16 cellular contexts compared by ENCODE assay signal in the genomic region with DNA sequence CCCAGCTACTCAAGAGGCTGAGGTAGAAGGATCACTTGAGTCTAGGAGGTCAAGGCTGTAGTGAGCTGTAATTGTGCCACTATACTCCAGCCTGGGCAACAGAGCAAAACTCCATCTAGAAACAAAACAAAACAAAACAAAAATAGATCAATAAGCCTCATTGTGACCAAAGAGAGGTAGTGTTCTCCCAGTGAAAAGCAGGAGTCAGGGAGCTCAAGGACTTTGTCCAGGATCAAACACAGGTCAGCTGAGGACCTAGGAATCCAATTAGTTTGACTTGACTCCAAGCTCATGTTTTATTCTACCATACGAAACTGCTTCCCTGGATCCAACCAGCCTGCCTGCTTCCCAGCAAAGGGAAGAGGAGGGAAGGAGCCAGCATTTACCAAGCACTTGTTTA. TPM values are rescaled to one million over a fixed set of nuclear protein-coding genes. Genes with fewer than 3 reads are reported as not detected.
DNase-seq lines count a peak whose midpoint lies in the region; ATAC-seq, FAIRE-seq and TF ChIP-seq lines count a peak whose summit lies in the region.
"Had no signal": no experiment of that assay in that cellular context is flagged by ENCODE, and none has a peak within 500 bp of the region (broad histone marks: within the 10 kb centered on the region; RNA-seq: fewer than 3 reads in every experiment).

No MANE protein-coding gene starts in this region.

- WGBS in IMR-90 (ENCODE audit: extremely low coverage in 2 of 2, insufficient read length in 1 of 2), 2 experiments = no CpG with 5 or more reads among the region's 1 CpG
- WGBS in H1 (ENCODE audit: extremely low coverage in 1 of 2, insufficient coverage in 1 of 2, insufficient read length in 1 of 2, insufficient replicate concordance in 2 of 2, low coverage in 1 of 2, low lambda C conversion rate in 2 of 2, missing lambda C conversion rate in 1 of 2), 2 experiments = 88% methylated on average over 1 of the region's 1 CpG; no CpG with 5 or more reads in 1 of the 2 experiments
- 0% methylated on average over 1 of the region's 1 CpG for WGBS in HepG2 (ENCODE audit: low lambda C conversion rate)
- WGBS in hepatocyte (ENCODE audit: low lambda C conversion rate, missing lambda C conversion rate) = 77% methylated on average over 1 of the region's 1 CpG

- dilution Hi-C loops in IMR-90 (cut with HindIII; ENCODE audit: low sequenced_read_pairs, unreplicated experiment) = no loop called here

- H3K79me1 ChIP-seq in IMR-90 (ENCODE audit: low read depth in 1 of 2, low read length in 2 of 2) (no peaks in the 10 kb centered on the region), H1 (ENCODE audit: low read depth, low read length) (no peaks in the 10 kb centered on the region)

- H3K18ac ChIP-seq in IMR-90 (ENCODE audit: low read depth, low read length) = peak overlapping the region; percentile 84
- H3K18ac ChIP-seq in H1 (ENCODE audit: extremely low read depth, low read length) = no peak overlapping the region

- POLR2A ChIA-PET in IMR-90 (lab: Charles Lee; ENCODE audit: unreplicated experiment) = no interaction called here
- POLR2A ChIA-PET in H1 (lab: Charles Lee; ENCODE audit: partially characterized antibody) = interaction anchor here (0.8 kb wide), 1 partner anchor 22 kb away, joined by 3 read pairs; a partner anchor contains a TSS
- POLR2A ChIA-PET in HepG2 (lab: Yijun Ruan, JAX) = interaction anchor here (0.8 to 0.9 kb wide), 2 partner anchors 17 to 24 kb away, joined by 3 read pairs; no protein-coding TSS in a partner anchor

- BruUV-seq in IMR-90 (replicated peaks; lab: Mats Ljungman, UMichigan) (no TSS peak), HepG2 (replicated peaks; lab: Mats Ljungman, UMichigan) (no TSS peak)

- no peaks in the 10 kb centered on the region for H3K9me2 ChIP-seq in hepatocyte (replicated peaks; ENCODE audit: insufficient read depth)

- 0 out of 2 replicates have a peak, but pooled peaks cover 6% of the 10 kb centered on the region for H3K9me1 ChIP-seq in IMR-90 (ENCODE audit: insufficient read depth, low read length)

- intact Hi-C loops in IMR-90 (cut with micrococcal nuclease) = no loop called here
- intact Hi-C loops in HepG2 (cut with micrococcal nuclease; ENCODE audit: unreplicated experiment) = no loop called here

- TF ChIP-seq POLR2A in IMR-90 (IDR thresholded peaks at IDR 0.05; ENCODE audit: low read depth, low read length) (no peak), H1 (IDR thresholded peaks at IDR 0.05; ENCODE audit: control extremely low read depth in 1 of 2, low read depth in 2 of 2, low read length in 2 of 2) (no peak), HepG2 (IDR thresholded peaks at IDR 0.05; ENCODE audit: insufficient read depth in 1 of 2, low read depth in 2 of 2, low read length in 2 of 2) (no peak)

- no peak overlapping the region for H2BK12ac ChIP-seq in H1 (ENCODE audit: low read depth, low read length)

- in situ Hi-C loops in IMR-90 (cut with MboI; ENCODE audit: low sequenced_read_pairs) (no loop called here), HepG2 (cut with HindIII; ENCODE audit: extremely low pct_ligation_motif_present, low pct_unique_long_range_greater_than_20kb) (no loop called here)

- H2BK5ac ChIP-seq in IMR-90 (ENCODE audit: low read depth, low read length, poor library complexity, severe bottlenecking) (peak overlapping the region; percentile 3), H1 (ENCODE audit: low read depth, low read length) (no peak overlapping the region)

- no peak overlapping the region for H3K4me3 Mint-ChIP-seq in chondrocyte (ENCODE audit: unreplicated experiment)
- H3K4me3 Mint-ChIP-seq: CD4-positive, CD25-positive, alpha-beta regulatory T cell had no signal

- H3K79me2 ChIP-seq in H1 (ENCODE audit: control insufficient read depth in 1 of 2, insufficient read depth in 2 of 2, low read length in 2 of 2) (no peaks in the 10 kb centered on the region), HepG2 (ENCODE audit: insufficient read depth, low read length) (no peaks in the 10 kb centered on the region), hepatocyte (no peaks in the 10 kb centered on the region)

- H4K91ac ChIP-seq in IMR-90 (ENCODE audit: insufficient read depth, low read depth, low read length) (peak overlapping the region; percentile 58; the same call in 1 of the 2 replicates), H1 (replicated peaks; ENCODE audit: insufficient read length, low read length) (no peak overlapping the region)

- peak overlapping the region; percentile 66 for H2AK5ac ChIP-seq in IMR-90 (ENCODE audit: low read depth, low read length)
- H2AK5ac ChIP-seq in H1 (ENCODE audit: low read depth, low read length) = no peak overlapping the region

- H3K23me2 ChIP-seq in H1 (ENCODE audit: low read depth, low read length) = no peaks in the 10 kb centered on the region

- 0 out of 2 replicates have a peak overlapping the region, but pooled peaks have one; percentile 7 for H3K23ac ChIP-seq in IMR-90 (ENCODE audit: low read depth, low read length)
- H3K23ac ChIP-seq in H1 (ENCODE audit: insufficient read length) = no peak overlapping the region

- peak overlapping the region; percentile 66 for H2BK20ac ChIP-seq in IMR-90 (ENCODE audit: low read depth, low read length)
- no peak overlapping the region for H2BK20ac ChIP-seq in H1 (ENCODE audit: low read length)

- no peak overlapping the region for H2AFZ ChIP-seq in IMR-90 (replicated peaks; ENCODE audit: low read length, poor library complexity)
- 0 out of 2 replicates have a peak overlapping the region, but pooled peaks have one; percentile 0 for H2AFZ ChIP-seq in H1 (ENCODE audit: low read length)
- H2AFZ ChIP-seq in HepG2 (ENCODE audit: low read length) = peak overlapping the region; percentile 48
- no peak overlapping the region for H2AFZ ChIP-seq in hepatocyte

- H3K4ac ChIP-seq in IMR-90 (ENCODE audit: low read depth, low read length) (peak overlapping the region; percentile 60), H1 (replicated peaks; ENCODE audit: insufficient read length, low read depth, low read length) (no peak overlapping the region)

- H3K36me3 Mint-ChIP-seq in chondrocyte (ENCODE audit: low read depth) = peaks cover 5% of the 10 kb centered on the region

- no peaks in the 10 kb centered on the region for H3K36me3 ChIP-seq in IMR-90 (ENCODE audit: control insufficient read depth, insufficient read depth, low read length)
- no peaks in the 10 kb centered on the region for H3K36me3 ChIP-seq in H1 (ENCODE audit: control insufficient read depth in 2 of 4, insufficient read depth in 4 of 4, low read length in 3 of 4)
- H3K36me3 ChIP-seq in HepG2 (replicated peaks in 1 of 2; ENCODE audit: control insufficient read depth in 1 of 2, insufficient read depth in 2 of 2, low read length in 2 of 2) = no peaks in the 10 kb centered on the region
- peaks cover 3% of the 10 kb centered on the region for H3K36me3 ChIP-seq in neutrophil
- H3K36me3 ChIP-seq in hepatocyte (replicated peaks; ENCODE audit: insufficient read depth, low read depth) = no peaks in the 10 kb centered on the region
- H3K36me3 ChIP-seq: BE2C had no signal

- peaks cover 12% of the 10 kb centered on the region for H3K9me3 Mint-ChIP-seq in chondrocyte (ENCODE audit: low read depth)

- H3K27me3 ChIP-seq in IMR-90 (ENCODE audit: control insufficient read depth, insufficient read depth, low read length) (no peaks in the 10 kb centered on the region), H1 (replicated peaks in 1 of 4; ENCODE audit: control insufficient read depth in 3 of 4, extremely low read depth in 1 of 4, insufficient read depth in 3 of 4, low read length in 3 of 4) (no peaks in the 10 kb centered on the region; a peak in 2 of 7 replicates), HepG2 (ENCODE audit: control insufficient read depth in 1 of 2, insufficient read depth in 2 of 2, low read length in 2 of 2) (peaks cover 0 to 4% of the 10 kb centered on the region in 2 experiments; a peak in 2 of 5 replicates), neutrophil (no peaks in the 10 kb centered on the region), hepatocyte (no peaks in the 10 kb centered on the region)
- H3K27me3 ChIP-seq: BE2C had no signal

- H3K27ac ChIP-seq in IMR-90 (ENCODE audit: insufficient read depth, low read length) (no peak overlapping the region; the same call in 1 of the 2 replicates), H1 (ENCODE audit: low read depth, low read length) (no peak overlapping the region), HepG2 (ENCODE audit: extremely low read length, insufficient read depth, low read length) (peak overlapping the region; percentile 57), neutrophil (peak overlapping the region; percentile 86), hepatocyte (no peak overlapping the region)

- H3K4me1 Mint-ChIP-seq in chondrocyte (ENCODE audit: low read depth) = peaks cover 8% of the 10 kb centered on the region
- H3K4me1 Mint-ChIP-seq: CD4-positive, CD25-positive, alpha-beta regulatory T cell; CD8-positive, alpha-beta memory T cell had no signal

- H4K5ac ChIP-seq in IMR-90 (ENCODE audit: low read depth, low read length) = peak overlapping the region; percentile 47
- no peak overlapping the region for H4K5ac ChIP-seq in H1 (ENCODE audit: insufficient read length, low read depth, low read length)

- H3K4me2 ChIP-seq in IMR-90 (ENCODE audit: low read depth, low read length) (no peak overlapping the region), H1 (ENCODE audit: insufficient read depth in 1 of 2, low read depth in 2 of 2, low read length in 2 of 2) (no peak overlapping the region), HepG2 (ENCODE audit: low read depth, low read length) (peak overlapping the region; percentile 80), hepatocyte (no peak overlapping the region)

- H3K4me1 ChIP-seq in IMR-90 (ENCODE audit: control insufficient read depth, insufficient read depth, low read length) (peaks cover 17% of the 10 kb centered on the region), H1 (replicated peaks in 1 of 4; ENCODE audit: control insufficient read depth in 3 of 4, insufficient read depth in 4 of 4, low read length in 3 of 4) (no peaks in the 10 kb centered on the region; a peak in 1 of 7 replicates), HepG2 (ENCODE audit: insufficient read depth, low read length) (peaks cover 35% of the 10 kb centered on the region), neutrophil (ENCODE audit: control insufficient read depth in 1 of 2, insufficient read depth in 1 of 2, low read depth in 1 of 2, low read length in 1 of 2) (peaks cover 64 to 66% of the 10 kb centered on the region in 2 experiments), hepatocyte (ENCODE audit: insufficient read depth) (no peaks in the 10 kb centered on the region)
- H3K4me1 ChIP-seq: BE2C had no signal

- CTCF ChIA-PET in IMR-90 (lab: Yijun Ruan, JAX) (no interaction called here), H1 (lab: Charles Lee; ENCODE audit: partially characterized antibody) (interaction anchor here (0.6 to 2.1 kb wide), 4 partner anchors 8 to 1679 kb away, joined by 3 to 5 read pairs (median 4); no protein-coding TSS in a partner anchor), HepG2 (lab: Yijun Ruan, JAX; ENCODE audit: low intra/inter-chr PET ratio, low total read pairs) (no interaction called here)

- H2BK15ac ChIP-seq in IMR-90 (ENCODE audit: low read depth, low read length) (peak overlapping the region; percentile 0), H1 (ENCODE audit: low read length) (no peak overlapping the region)

- H3K4me3 ChIP-seq in IMR-90 (ENCODE audit: insufficient read depth, low read depth, low read length) (no peak overlapping the region), H1 (ENCODE audit: extremely low read depth in 1 of 4, insufficient read depth in 2 of 4, low read depth in 3 of 4, low read length in 4 of 4) (no peak overlapping the region), HepG2 (replicated peaks in 1 of 3; ENCODE audit: insufficient read depth in 1 of 3, low read depth in 2 of 3, low read length in 3 of 3) (peak overlapping the region in 1 of 3 experiments; percentile 29; a peak in 1 of 6 replicates), neutrophil (ENCODE audit: low read depth in 1 of 2, low read length in 1 of 2) (peak overlapping the region; percentile 63 to 71), hepatocyte (no peak overlapping the region)

- no peak overlapping the region for H3K9ac ChIP-seq in IMR-90 (ENCODE audit: low read depth, low read length)
- no peak overlapping the region for H3K9ac ChIP-seq in H1 (replicated peaks in 1 of 4; ENCODE audit: extremely low read depth in 1 of 4, low read depth in 3 of 4, low read length in 3 of 4)
- H3K9ac ChIP-seq in HepG2 (ENCODE audit: insufficient read depth, low read depth, low read length) = peak overlapping the region; percentile 49

- FAIRE-seq in H1 (lab: Jason Lieb, UNC) (no peak), HepG2 (lab: Jason Lieb, UNC) (no peak)
- FAIRE-seq: G401.6, GM12891 had no signal

- DNase-seq in IMR-90 (no peak), H1 (ENCODE audit: low read depth in 1 of 2, low spot score in 2 of 2) (no peak), HepG2 (ENCODE audit: low spot score) (peak; percentile 51), chondrocyte (ENCODE audit: low spot score) (no peak), hepatocyte (ENCODE audit: low spot score) (no peak), NCI-H146 treated with DMSO at 0.1 percent for 48 hours (lab: John Stamatoyannopoulos, UW; ENCODE audit: unreplicated experiment) (no peak)
- DNase-seq: BE2C; C1 segment of cervical spinal cord; CD4-positive, CD25-positive, alpha-beta regulatory T cell; CD8-positive, alpha-beta memory T cell; COR-L47; HCEC 1CT had no signal

- peak overlapping the region; percentile 5 to 59; a peak in 3 of 4 replicates for H4K8ac ChIP-seq in IMR-90 (ENCODE audit: low read depth in 2 of 2, low read length in 2 of 2)
- no peak overlapping the region for H4K8ac ChIP-seq in H1 (ENCODE audit: extremely low read depth, insufficient read depth, low read length)

- H2AK9ac ChIP-seq in IMR-90 (replicated peaks; ENCODE audit: low read depth, low read length, poor library complexity) = no peak overlapping the region

- no peak overlapping the region for H3K27ac Mint-ChIP-seq in chondrocyte (ENCODE audit: unreplicated experiment)
- H3K27ac Mint-ChIP-seq: CD8-positive, alpha-beta memory T cell had no signal

- no peaks in the 10 kb centered on the region for H3K27me3 Mint-ChIP-seq in chondrocyte (ENCODE audit: low read depth)

- H3K14ac ChIP-seq in IMR-90 (replicated peaks; ENCODE audit: low read depth, low read length) (peak overlapping the region; percentile 12; the same call in 1 of the 2 replicates), H1 (ENCODE audit: insufficient read length) (no peak overlapping the region)

- H3K9me3 ChIP-seq in IMR-90 (ENCODE audit: control insufficient read depth, insufficient read depth, low read length) (peaks cover 5% of the 10 kb centered on the region), H1 (ENCODE audit: insufficient read depth in 2 of 2, low read depth in 1 of 2, low read length in 1 of 2) (no peaks in the 10 kb centered on the region), HepG2 (ENCODE audit: low read length) (no peaks in the 10 kb centered on the region), neutrophil (no peaks in the 10 kb centered on the region), hepatocyte (ENCODE audit: low read depth) (no peaks in the 10 kb centered on the region)
- H3K9me3 ChIP-seq: BE2C had no signal

- H2BK120ac ChIP-seq in IMR-90 (ENCODE audit: low read depth, low read length) (peak overlapping the region; percentile 64; the same call in 1 of the 2 replicates), H1 (replicated peaks; ENCODE audit: low read depth, low read length) (no peak overlapping the region)

- TF ChIP-seq RAD21 in IMR-90 (IDR thresholded peaks at IDR 0.05; ENCODE audit: low read length) (no peak), H1 (IDR thresholded peaks at IDR 0.05 in 1 of 2, conservative IDR thresholded peaks at IDR 0.05 in 1 of 2; ENCODE audit: low read depth in 2 of 2, low read length in 2 of 2) (no peak), HepG2 (CRISPR knock-in tag; IDR thresholded peaks at IDR 0.05) (no peak)

- no peak for ATAC-seq in IMR-90 (ENCODE audit: low read depth)
- peak; percentile 85 for ATAC-seq in HepG2
- ATAC-seq in GM21717 (IDR thresholded peaks at IDR 0.05; ENCODE audit: unreplicated experiment) = no peak

- TF ChIP-seq CTCF in IMR-90 (conservative IDR thresholded peaks at IDR 0.05; ENCODE audit: low read depth, low read length) (no peak), H1 (IDR thresholded peaks at IDR 0.05; ENCODE audit: control extremely low read depth in 1 of 3, insufficient read depth in 1 of 3, low read depth in 1 of 3, low read length in 3 of 3) (no peak), HepG2 (CRISPR knock-in tag; IDR thresholded peaks at IDR 0.05) (no peak), neutrophil (IDR thresholded peaks at IDR 0.05) (no peak), chondrocyte (IDR thresholded peaks at IDR 0.05) (no peak), hepatocyte (IDR thresholded peaks at IDR 0.05; ENCODE audit: poor library complexity) (no peak)

- TF ChIP-seq EP300 in H1 (IDR thresholded peaks at IDR 0.05; ENCODE audit: borderline replicate concordance in 1 of 2, low read depth in 2 of 2, low read length in 2 of 2) = no peak
- 0 out of 4 replicates have a peak, but pooled peaks of 1 of the 2 experiments have one; percentile 29 for TF ChIP-seq EP300 in HepG2 (IDR thresholded peaks at IDR 0.05; ENCODE audit: low read depth in 2 of 2, low read length in 2 of 2)
- TF ChIP-seq EP300 in HepG2 (CRISPR knock-in tag; IDR thresholded peaks at IDR 0.05; ENCODE audit: borderline replicate concordance) = no peak

- no peak overlapping the region for H3K56ac ChIP-seq in IMR-90 (ENCODE audit: extremely low read depth, insufficient read depth, low read length)
- no peak overlapping the region for H3K56ac ChIP-seq in H1 (replicated peaks; ENCODE audit: insufficient read length, low read depth, low read length)

- H4K20me1 ChIP-seq in IMR-90 (ENCODE audit: insufficient read depth, low read length) (no peaks in the 10 kb centered on the region), H1 (replicated peaks in 1 of 2; ENCODE audit: control insufficient read depth in 1 of 2, insufficient read depth in 2 of 2, low read length in 2 of 2) (no peaks in the 10 kb centered on the region), HepG2 (ENCODE audit: insufficient read depth, low read length) (no peaks in the 10 kb centered on the region), hepatocyte (ENCODE audit: insufficient read depth, poor library complexity, severe bottlenecking) (no peaks in the 10 kb centered on the region)

RNA-seq across cellular contexts. Expression of a gene that starts 21.5 kb away (rescaled TPM):
- 93.3 and 102 TPM in 2 replicates for total RNA-seq in IMR-90 (2012; rRNA removed)
- 765 and 791 TPM in 2 replicates for polyA plus RNA-seq in IMR-90 (2012; rRNA removed)
- 1,392 and 1,573 TPM in 2 replicates for polyA plus RNA-seq in IMR-90 (2012; cell fraction: cytosol; rRNA removed)
- polyA plus RNA-seq in IMR-90 (2012; cell fraction: nucleus; rRNA removed; ENCODE audit: low replicate concordance) = 755 and 1,109 TPM in 2 replicates
- total RNA-seq in H1 (2021; fragmentation: NEBNext Ultra II Directional; extraction: Animal tissue kit (Norgen Biotek cat#: 25700)) = 120 and 123 TPM in 2 replicates
- 97.7 and 138 TPM in 2 replicates for polyA plus RNA-seq in H1 (2011; rRNA removed)
- polyA plus RNA-seq in H1 (2011; cell fraction: cytosol; rRNA removed) = 101 TPM
- polyA plus RNA-seq in H1 (2011; cell fraction: nucleus; rRNA removed) = 141 TPM
- polyA plus RNA-seq in H1 (2012, experiment 1 of 2) = 63.7 to 113 TPM (median 105 TPM) in 4 replicates
- 94.8 TPM for polyA plus RNA-seq in H1 (2012, experiment 2 of 2)
- 126 TPM for polyA plus RNA-seq in H1 (2013, experiment 1 of 2)
- polyA plus RNA-seq in H1 (2013, experiment 2 of 2) = 114 TPM
- 49.7 and 53.7 TPM in 2 replicates for polyA minus RNA-seq in H1 (2011; rRNA and poly(A)+ RNA removed)
- polyA minus RNA-seq in H1 (2011; cell fraction: cytosol; rRNA and poly(A)+ RNA removed) = 40.4 TPM
- polyA minus RNA-seq in H1 (2011; cell fraction: nucleus; rRNA and poly(A)+ RNA removed) = 28.9 TPM
- 2.6 and 6.8 TPM in 2 replicates for total RNA-seq in HepG2 (2016; rRNA removed; fragmentation: Illumina TruSeq; extraction: Trizol)
- total RNA-seq in HepG2 (2016; cell fraction: cytosol; rRNA removed; fragmentation: Illumina TruSeq; extraction: Trizol; ENCODE audit: low read depth) = 0.18 and 0.20 TPM in 2 replicates
- total RNA-seq in HepG2 (2016; cell fraction: insoluble cytoplasmic fraction; rRNA removed; fragmentation: Illumina TruSeq; extraction: Trizol) = 2.0 and 6.7 TPM in 2 replicates
- total RNA-seq in HepG2 (2016; cell fraction: membrane; rRNA removed; fragmentation: Illumina TruSeq; extraction: Trizol) = 1.3 and 1.4 TPM in 2 replicates
- total RNA-seq in HepG2 (2016; cell fraction: nucleus; rRNA removed; fragmentation: Illumina TruSeq; extraction: Trizol) = 7.0 and 10.0 TPM in 2 replicates
- polyA plus RNA-seq in HepG2 (2011; rRNA removed) = 40.2 and 70.2 TPM in 2 replicates
- polyA plus RNA-seq in HepG2 (2011; cell fraction: cytosol; rRNA removed) = 44.6 and 54.0 TPM in 2 replicates
- polyA plus RNA-seq in HepG2 (2011; cell fraction: nucleus; rRNA removed) = 71.3 and 95.1 TPM in 2 replicates
- polyA plus RNA-seq in HepG2 (2012) = 58.7 and 90.3 TPM in 2 replicates
- 0.42 and 0.75 TPM in 2 replicates for polyA plus RNA-seq in HepG2 (2016; cell fraction: cytosol; fragmentation: Illumina TruSeq; extraction: Trizol; ENCODE audit: low read depth)
- 2.1 and 3.2 TPM in 2 replicates for polyA plus RNA-seq in HepG2 (2016; cell fraction: insoluble cytoplasmic fraction; fragmentation: Illumina TruSeq; extraction: Trizol; ENCODE audit: low read depth)
- 0.87 and 1.2 TPM in 2 replicates for polyA plus RNA-seq in HepG2 (2016; cell fraction: membrane; fragmentation: Illumina TruSeq; extraction: Trizol; ENCODE audit: low read depth)
- polyA plus RNA-seq in HepG2 (2016; cell fraction: nucleus; fragmentation: Illumina TruSeq; extraction: Trizol; ENCODE audit: insufficient read depth, low read depth) = 16.2 and 17.3 TPM in 2 replicates
- polyA minus RNA-seq in HepG2 (2011; rRNA and poly(A)+ RNA removed; ENCODE audit: low replicate concordance) = 13.5 and 31.5 TPM in 2 replicates
- polyA minus RNA-seq in HepG2 (2011; cell fraction: cytosol; rRNA and poly(A)+ RNA removed) = 14.6 and 31.0 TPM in 2 replicates
- polyA minus RNA-seq in HepG2 (2011; cell fraction: nucleus; rRNA and poly(A)+ RNA removed) = 11.6 and 13.1 TPM in 2 replicates
- total RNA-seq in chondrocyte = 152 to 232 TPM (median 222 TPM) in 3 replicates
- 176 and 257 TPM in 2 replicates for total RNA-seq in hepatocyte
- polyA plus RNA-seq in hepatocyte = 225 and 263 TPM in 2 replicates

Comparison
In these comparisons a context has a peak if more than half of its experiments do, and no peak if none do; other contexts are left out.
1. H2AFZ ChIP-seq: peak in H1 (single experiment) and HepG2 (single experiment); none in IMR-90 (single experiment) and hepatocyte (single experiment).
2. H3K27ac ChIP-seq: peak in HepG2 (single experiment) and neutrophil (single experiment); none in IMR-90 (single experiment), H1 (single experiment) and hepatocyte (single experiment).
3. H3K4me3 ChIP-seq: peak in neutrophil (2 of 2); none in IMR-90 (single experiment), H1 (0 of 4) and hepatocyte (single experiment).